15 cellular contexts compared by ENCODE assay signal in the genomic region with DNA sequence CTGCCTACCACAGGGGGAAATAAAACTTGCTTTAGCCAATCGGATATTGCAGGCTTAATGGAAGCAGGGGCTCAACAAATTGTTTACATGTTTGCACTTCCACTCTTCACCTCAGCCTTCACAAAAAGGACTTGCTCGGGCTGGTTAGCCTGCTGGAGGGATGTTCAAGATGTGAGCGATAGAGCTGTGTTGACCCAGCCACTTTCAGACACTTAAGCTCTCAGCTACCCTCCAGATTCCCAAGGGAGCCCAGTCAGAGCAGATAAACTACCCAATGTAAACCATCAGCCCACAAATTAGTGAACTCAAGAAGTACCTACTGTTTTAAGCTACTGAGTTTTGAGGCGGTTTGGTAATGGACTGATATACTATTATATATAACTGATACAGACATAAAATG.
DNase-seq lines count a peak whose midpoint lies in the region; ATAC-seq and TF ChIP-seq lines count a peak whose summit lies in the region.
"Had no signal": no experiment of that assay in that cellular context is flagged by ENCODE, and none has a peak within 500 bp of the region (broad histone marks: within the 10 kb centered on the region; RNA-seq: fewer than 3 reads in every experiment).

No MANE protein-coding gene starts in this region.

- no peaks in the 10 kb centered on the region for H3K36me3 ChIP-seq in breast epithelium
- H3K36me3 ChIP-seq in smooth muscle cell (ENCODE audit: low read depth): no peaks in the 10 kb centered on the region
- H3K36me3 ChIP-seq: lower lobe of right lung had no signal

- H3K27me3 Mint-ChIP-seq in MCF 10A (ENCODE audit: insufficient read depth, unreplicated experiment): peaks cover 9% of the 10 kb centered on the region
- H3K27me3 Mint-ChIP-seq: naive B cell had no signal

- H3K9me3 ChIP-seq in breast epithelium: no peaks in the 10 kb centered on the region
- no peaks in the 10 kb centered on the region for H3K9me3 ChIP-seq in smooth muscle cell (replicated peaks; ENCODE audit: low read depth)
- H3K9me3 ChIP-seq: lower lobe of right lung had no signal

- peak overlapping the region; percentile 13 for H3K27ac Mint-ChIP-seq in MCF 10A (ENCODE audit: low read depth, unreplicated experiment)
- H3K27ac Mint-ChIP-seq: CD8-positive, alpha-beta T cell; naive B cell had no signal

- H3K4me3 ChIP-seq in breast epithelium (no peak overlapping the region), smooth muscle cell (no peak overlapping the region)
- H3K4me3 ChIP-seq: lower lobe of right lung had no signal

- WGBS in smooth muscle cell (ENCODE audit: low lambda C conversion rate): 62% methylated on average over 4 of the region's 4 CpGs

- no peak overlapping the region for H2AFZ ChIP-seq in smooth muscle cell (ENCODE audit: low read depth)

- TF ChIP-seq POLR2A in breast epithelium (IDR thresholded peaks at IDR 0.05): no peak

- no peak for ATAC-seq in GM21723 (IDR thresholded peaks at IDR 0.05; ENCODE audit: unreplicated experiment)
- ATAC-seq: activated CD4-positive, CD25-positive, alpha-beta regulatory T cell treated with anti-CD3 and anti-CD28 coated beads, Interleukin-2, amount 50 U/mL, for 24 hours; CD8-positive, alpha-beta T cell; lower lobe of right lung had no signal

- no peaks in the 10 kb centered on the region for H3F3A ChIP-seq in smooth muscle cell (ENCODE audit: low read depth)

- DNase-seq in MCF 10A (ENCODE audit: unreplicated experiment): no peak
- DNase-seq in breast epithelium (ENCODE audit: low spot score in 2 of 2): no peak
- DNase-seq in NCI-H69 (lab: John Stamatoyannopoulos, UW): peak; percentile 68
- no peak for DNase-seq in epithelial cell of prostate (ENCODE audit: low read depth, low spot score)
- DNase-seq in smooth muscle cell (lab: John Stamatoyannopoulos, UW; ENCODE audit: unreplicated experiment): no peak
- no peak for DNase-seq in GM19238 (ENCODE audit: insufficient read length, low spot score)
- DNase-seq in GDM1 (lab: John Stamatoyannopoulos, UW): no peak
- DNase-seq: CD8-positive, alpha-beta T cell; lower lobe of right lung; naive B cell; NCI-H2171; SIG-M5; stimulated activated CD4-positive, alpha-beta T cell treated with anti-CD3 and anti-CD28 coated beads, Interleukin-4, amount 100 ng/mL, for 4 hours had no signal

- H4K20me1 ChIP-seq in smooth muscle cell (ENCODE audit: low read depth): no peaks in the 10 kb centered on the region

- no peak overlapping the region for H3K4me3 Mint-ChIP-seq in MCF 10A (ENCODE audit: unreplicated experiment)
- H3K4me3 Mint-ChIP-seq: CD8-positive, alpha-beta T cell; naive B cell had no signal

- H3K9ac ChIP-seq in smooth muscle cell (ENCODE audit: low read depth): no peak overlapping the region

- CTCF ChIA-PET in MCF 10A (lab: Yijun Ruan, JAX): no interaction called here

- POLR2A ChIA-PET in MCF 10A (lab: Yijun Ruan, JAX): no interaction called here

- no peaks in the 10 kb centered on the region for H3K79me2 ChIP-seq in smooth muscle cell (ENCODE audit: low read depth)

- no peaks in the 10 kb centered on the region for H3K36me3 Mint-ChIP-seq in MCF 10A (ENCODE audit: insufficient read depth, unreplicated experiment)
- H3K36me3 Mint-ChIP-seq: CD8-positive, alpha-beta T cell; naive B cell had no signal

- H3K4me1 ChIP-seq in breast epithelium (no peaks in the 10 kb centered on the region), smooth muscle cell (ENCODE audit: low read depth) (peaks cover 6% of the 10 kb centered on the region)
- H3K4me1 ChIP-seq: lower lobe of right lung had no signal

- H3K4me2 ChIP-seq in smooth muscle cell: peak overlapping the region; percentile 23

- H3K27ac ChIP-seq in breast epithelium (no peak overlapping the region), epithelial cell of prostate (peak overlapping the region; percentile 31), smooth muscle cell (ENCODE audit: low read depth) (peak overlapping the region; percentile 22)
- H3K27ac ChIP-seq: lower lobe of right lung had no signal

- TF ChIP-seq CTCF in MCF 10A (IDR thresholded peaks at IDR 0.05; ENCODE audit: unreplicated experiment) (no peak), breast epithelium (IDR thresholded peaks at IDR 0.05) (no peak), smooth muscle cell (IDR thresholded peaks at IDR 0.05; ENCODE audit: borderline replicate concordance, insufficient read depth, poor library complexity, severe bottlenecking) (no peak)

- H3K4me1 Mint-ChIP-seq in MCF 10A (ENCODE audit: insufficient read depth, unreplicated experiment): peaks cover 6% of the 10 kb centered on the region
- H3K4me1 Mint-ChIP-seq: naive B cell had no signal

- no peaks in the 10 kb centered on the region for H3K9me3 Mint-ChIP-seq in MCF 10A (ENCODE audit: unreplicated experiment)
- H3K9me3 Mint-ChIP-seq: CD8-positive, alpha-beta T cell had no signal

- intact Hi-C loops in MCF 10A (cut with micrococcal nuclease) (no loop called here), breast epithelium (cut with DNase I; ENCODE audit: low total_unique reads) (no loop called here)

- peaks cover 0 to 8% of the 10 kb centered on the region in 2 donors for H3K27me3 ChIP-seq in breast epithelium
- H3K27me3 ChIP-seq in smooth muscle cell (ENCODE audit: low read depth): no peaks in the 10 kb centered on the region

- BruUV-seq in MCF 10A (replicated peaks; lab: Mats Ljungman, UMichigan): no TSS peak

Comparison
In these comparisons a context has a peak if more than half of its experiments do, and no peak if none do; other contexts are left out.
1. H3K27ac ChIP-seq: peak in epithelial cell of prostate (single experiment) and smooth muscle cell (single experiment); none in breast epithelium (0 of 2).